ENCODE assay signal across 10 cellular contexts in the genomic region with DNA sequence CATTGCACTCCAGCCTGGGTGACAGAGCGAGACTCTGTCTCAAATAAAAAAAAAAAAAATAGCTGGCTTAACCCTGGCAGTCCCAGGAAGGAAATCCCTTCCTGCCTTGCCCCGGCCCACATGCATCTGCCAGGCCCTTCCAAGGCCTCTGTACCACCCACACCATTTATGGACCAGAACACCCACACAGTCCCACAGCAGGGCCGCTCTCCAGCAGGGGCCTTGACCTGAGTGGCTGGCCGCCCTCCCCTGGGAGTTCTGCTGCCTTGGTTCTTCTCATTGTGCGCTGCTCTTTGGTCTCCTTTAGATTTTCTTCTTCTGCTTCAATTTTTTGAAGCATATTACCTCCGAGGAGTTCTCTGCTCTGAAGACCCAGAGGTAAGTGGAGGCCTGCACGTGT. TPM values are rescaled to one million over a fixed set of nuclear protein-coding genes. Genes with fewer than 3 reads are reported as not detected.
"Had no signal": no experiment of that assay in that cellular context is flagged by ENCODE, and none has a peak within 500 bp of the region (broad histone marks: within the 10 kb centered on the region; RNA-seq: fewer than 3 reads in every experiment).

No MANE protein-coding gene starts in this region.

- H3K27ac ChIP-seq: GM23248, HL-60 had no signal

- FAIRE-seq: HepG2 had no signal

- H3K4me3 ChIP-seq: GM23248 had no signal

- DNase-seq: GM23248, GOT3, H9, HCEC 1CT, HFFc6, KBM-7 had no signal

- ATAC-seq: HepG2 had no signal

RNA-seq across cellular contexts. Expression of gene CPNE9, which starts 16.1 kb away (rescaled TPM):
- total RNA-seq: GM23248, HepG2, HFFc6, HT1080 had no signal
- polyA plus RNA-seq: GM23248, IgD-negative memory B cell had no signal
